ENCODE assay signal across 8 cellular contexts in the genomic region with DNA sequence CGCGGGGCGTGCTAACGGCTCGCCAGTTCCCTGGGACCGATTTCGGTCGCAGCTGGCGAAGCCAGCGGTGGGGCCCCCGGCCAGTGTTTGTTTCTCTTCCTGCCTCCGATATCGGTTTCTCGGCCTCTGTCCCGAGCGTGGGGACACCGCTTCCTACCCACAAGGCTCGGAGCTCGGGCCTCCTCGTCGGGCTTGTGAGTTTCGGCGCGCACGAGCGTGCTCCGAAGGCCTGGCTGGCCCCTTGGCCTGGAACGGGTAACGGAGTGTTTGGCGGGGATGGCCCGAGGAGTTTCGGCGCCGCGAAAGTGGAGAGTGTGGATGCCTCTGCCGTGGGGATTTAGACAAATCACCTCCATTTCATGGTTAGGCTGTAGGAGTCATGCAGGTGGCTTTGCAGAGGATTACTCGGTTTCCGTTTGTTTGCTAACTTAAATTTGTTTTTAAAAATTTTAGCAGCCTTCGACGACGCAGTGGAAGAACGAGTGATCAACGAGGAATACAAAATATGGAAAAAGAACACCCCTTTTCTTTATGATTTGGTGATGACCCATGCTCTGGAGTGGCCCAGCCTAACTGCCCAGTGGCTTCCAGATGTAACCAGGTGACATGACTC. TPM values are rescaled to one million over a fixed set of nuclear protein-coding genes. Genes with fewer than 3 reads are reported as not detected.
DNase-seq lines count a peak whose midpoint lies in the region; ATAC-seq, FAIRE-seq and TF ChIP-seq lines count a peak whose summit lies in the region.

No MANE protein-coding gene starts in this region.

- H3K9me3 ChIP-seq in kidney (ENCODE audit: control insufficient read depth in 1 of 2, low read length in 2 of 2) (no peaks in the 10 kb centered on the region), testis (no peaks in the 10 kb centered on the region)

- H3K4me3 Mint-ChIP-seq in activated CD4-positive, alpha-beta T cell treated with anti-CD3 and anti-CD28 coated beads, Interleukin-2, amount 10 ng/mL, durations not matched to agents 7 days and 5 days = peak overlapping the region; percentile 88

- no peaks in the 10 kb centered on the region for H3K9me3 Mint-ChIP-seq in activated CD4-positive, alpha-beta T cell treated with anti-CD3 and anti-CD28 coated beads, Interleukin-2, amount 10 ng/mL, durations not matched to agents 7 days and 5 days

- POLR2A ChIA-PET in activated CD4-positive, alpha-beta T cell treated with anti-CD3 and anti-CD28 coated beads, Interleukin-2, amount 10 ng/mL, durations not matched to agents 7 days and 5 days (lab: Charles Lee) = interaction anchor here (0.6 kb wide), 1 partner anchor 778 kb away, joined by 3 read pairs; no protein-coding TSS in a partner anchor

- no peaks in the 10 kb centered on the region for H3K27me3 ChIP-seq in testis

- in situ Hi-C loops in astrocyte of the spinal cord (cut with HindIII; ENCODE audit: low sequenced_read_pairs) = no loop called here

- CTCF ChIA-PET in activated CD4-positive, alpha-beta T cell treated with anti-CD3 and anti-CD28 coated beads, Interleukin-2, amount 10 ng/mL, durations not matched to agents 7 days and 5 days (lab: Charles Lee) = interaction anchor here (0.7 to 1.6 kb wide), 7 partner anchors 11 to 448 kb away, joined by 3 to 6 read pairs (median 3); no protein-coding TSS in a partner anchor

- no peak for TF ChIP-seq POLR2A in testis (IDR thresholded peaks at IDR 0.05)

- H3K4me1 Mint-ChIP-seq in activated CD4-positive, alpha-beta T cell treated with anti-CD3 and anti-CD28 coated beads, Interleukin-2, amount 10 ng/mL, durations not matched to agents 7 days and 5 days = peaks cover 48% of the 10 kb centered on the region

- ATAC-seq in HG03342 (IDR thresholded peaks at IDR 0.05; ENCODE audit: unreplicated experiment) (peak; percentile 12), HG03571 (IDR thresholded peaks at IDR 0.05; ENCODE audit: unreplicated experiment) (no peak), HG02642 (IDR thresholded peaks at IDR 0.05; ENCODE audit: poor library complexity, unreplicated experiment) (no peak)

- H3K9ac ChIP-seq in kidney (ENCODE audit: low read length in 2 of 2) = peak overlapping the region; percentile 87 to 89

- no peaks in the 10 kb centered on the region for H3K27me3 Mint-ChIP-seq in activated CD4-positive, alpha-beta T cell treated with anti-CD3 and anti-CD28 coated beads, Interleukin-2, amount 10 ng/mL, durations not matched to agents 7 days and 5 days

- FAIRE-seq in kidney (lab: Jason Lieb, UNC) = no peak

- DNase-seq in activated CD4-positive, alpha-beta T cell treated with anti-CD3 and anti-CD28 coated beads, Interleukin-2, amount 10 ng/mL, durations not matched to agents 7 days and 5 days = no peak
- DNase-seq in activated CD4-positive, alpha-beta T cell treated with anti-CD3 and anti-CD28 coated beads for 4 hours = no peak
- DNase-seq in astrocyte of the spinal cord (ENCODE audit: low read depth, low spot score) (no peak), kidney (no peak), testis (peak; percentile 61)

- intact Hi-C loops in kidney (cut with DNase I) (no loop called here), testis (cut with DNase I; ENCODE audit: low total_unique reads) (no loop called here)

- H3K36me3 Mint-ChIP-seq in activated CD4-positive, alpha-beta T cell treated with anti-CD3 and anti-CD28 coated beads, Interleukin-2, amount 10 ng/mL, durations not matched to agents 7 days and 5 days (ENCODE audit: low read depth) = peaks cover 53% of the 10 kb centered on the region

- WGBS in testis, 2 donors = 0 to 1% methylated on average over 23 to 39 of the region's 43 CpGs

- peak overlapping the region; percentile 100 for H3K27ac Mint-ChIP-seq in activated CD4-positive, alpha-beta T cell treated with anti-CD3 and anti-CD28 coated beads, Interleukin-2, amount 10 ng/mL, durations not matched to agents 7 days and 5 days

- H3K27ac ChIP-seq in kidney (ENCODE audit: low read depth in 2 of 2, low read length in 2 of 2) = peak overlapping the region; percentile 95 to 99
- peak overlapping the region; percentile 97 to 100 for H3K27ac ChIP-seq in testis

- TF ChIP-seq CTCF in astrocyte of the spinal cord (IDR thresholded peaks at IDR 0.05; ENCODE audit: low read depth, low read length) (no peak), kidney (IDR thresholded peaks at IDR 0.05; ENCODE audit: borderline replicate concordance, extremely low read depth, insufficient read depth) (no peak), testis (IDR thresholded peaks at IDR 0.05) (no peak)

- H3K4me3 ChIP-seq in astrocyte of the spinal cord (ENCODE audit: low read depth, low read length) (peak overlapping the region; percentile 81), kidney (ENCODE audit: low read length in 2 of 2) (peak overlapping the region; percentile 40 to 99), testis (peak overlapping the region; percentile 73 to 81)

- H3K4me1 ChIP-seq in kidney (ENCODE audit: control insufficient read depth in 1 of 2, insufficient read depth in 1 of 2, low read depth in 1 of 2, low read length in 2 of 2) (peaks cover 2 to 6% of the 10 kb centered on the region in 2 donors), testis (peaks cover 38% of the 10 kb centered on the region)

- H3K36me3 ChIP-seq in kidney (ENCODE audit: control insufficient read depth in 1 of 2, insufficient read depth in 2 of 2, low read length in 2 of 2) (peaks cover 4 to 16% of the 10 kb centered on the region in 2 donors), testis (ENCODE audit: low read depth, missing control alignments) (no peaks in the 10 kb centered on the region)

RNA-seq across cellular contexts. Expression of a gene that starts 0.6 kb away (rescaled TPM):
- total RNA-seq in activated CD4-positive, alpha-beta T cell treated with anti-CD3 and anti-CD28 coated beads, Interleukin-2, amount 10 ng/mL, durations not matched to agents 7 days and 5 days = 100 to 1,000 TPM; 311 TPM
- total RNA-seq in kidney (177 TPM), testis (100 to 1,000 TPM; 289 to 296 TPM)
- polyA plus RNA-seq in kidney (ENCODE audit: insufficient read depth, low read depth, low replicate concordance) (49.5 TPM), testis (ENCODE audit: insufficient read depth, low read depth, low replicate concordance) (344 TPM)

RNA-seq across cellular contexts. Expression of a gene that starts 1.2 kb away (rescaled TPM):
- 10 to 100 TPM; 51.0 to 57.6 TPM for total RNA-seq in activated CD4-positive, alpha-beta T cell treated with anti-CD3 and anti-CD28 coated beads, Interleukin-2, amount 10 ng/mL, durations not matched to agents 7 days and 5 days
- total RNA-seq in kidney = 39.0 TPM
- polyA plus RNA-seq in kidney (ENCODE audit: insufficient read depth, low read depth, low replicate concordance) = 62.3 TPM
- 10 to 100 TPM; 37.2 to 43.4 TPM for total RNA-seq in testis
- 39.3 TPM for polyA plus RNA-seq in testis (ENCODE audit: insufficient read depth, low read depth, low replicate concordance)

RNA-seq across cellular contexts. Expression of a gene that starts 51.0 kb away (rescaled TPM):
- total RNA-seq in activated CD4-positive, alpha-beta T cell treated with anti-CD3 and anti-CD28 coated beads, Interleukin-2, amount 10 ng/mL, durations not matched to agents 7 days and 5 days = not detected
- total RNA-seq in kidney (5.5 TPM), testis (10 to 100 TPM in 1 of 2 donors, 1 to 10 TPM in 1; 9.0 to 11.8 TPM)
- polyA plus RNA-seq in kidney (ENCODE audit: insufficient read depth, low read depth, low replicate concordance) (1.4 TPM), testis (ENCODE audit: insufficient read depth, low read depth, low replicate concordance) (12.4 TPM)
